Comparison of ENCODE assay signal across 8 cellular contexts in genomic region chr2:42360890-42361727, GRCh38. TPM values are rescaled to one million over a fixed set of nuclear protein-coding genes. Genes with fewer than 3 reads are reported as not detected.
DNase-seq lines count a peak whose midpoint lies in the region; ATAC-seq and TF ChIP-seq lines count a peak whose summit lies in the region.

A gene with protein sequence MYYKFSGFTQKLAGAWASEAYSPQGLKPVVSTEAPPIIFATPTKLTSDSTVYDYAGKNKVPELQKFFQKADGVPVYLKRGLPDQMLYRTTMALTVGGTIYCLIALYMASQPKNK (minus strand): TSS chr2:42361217. CDS start chr2:42361161, 56 bp downstream.

- H3K36me3 Mint-ChIP-seq in activated naive CD4-positive, alpha-beta T cell treated with anti-CD3 and anti-CD28 coated beads, Interleukin-2, amount 50 U/mL, for 72 hours: peaks cover 13 to 18% of the 10 kb centered on the region in 2 donors

- peak within 1 kb of the TSS; percentile 85 to 99 for H3K27ac ChIP-seq in testis

- no peak for TF ChIP-seq POLR2A in testis (IDR thresholded peaks at IDR 0.05)

- peak within 1 kb of the TSS; percentile 95 to 97 for H3K27ac Mint-ChIP-seq in activated naive CD4-positive, alpha-beta T cell treated with anti-CD3 and anti-CD28 coated beads, Interleukin-2, amount 50 U/mL, for 72 hours

- intact Hi-C loops in testis (cut with DNase I; ENCODE audit: low total_unique reads): no loop called here

- WGBS in testis, 2 donors: 0% methylated on average over 15 to 60 of the region's 61 CpGs

- H3K27me3 ChIP-seq in testis: no peaks in the 10 kb centered on the region

- peak within 1 kb of the TSS; percentile 91 to 100 for H3K4me3 ChIP-seq in testis

- TF ChIP-seq CTCF in GM10266 (IDR thresholded peaks at IDR 0.05; ENCODE audit: control insufficient read depth, insufficient read depth, low read depth, missing control alignments): peak; percentile 52
- no peak for TF ChIP-seq CTCF in omental fat pad (IDR thresholded peaks at IDR 0.05)
- peak in 1 of 3 experiments; percentile 16 for TF ChIP-seq CTCF in testis (IDR thresholded peaks at IDR 0.05)

- DNase-seq in GM10266 (ENCODE audit: extremely low spot score) (peak; percentile 92), NCI-H1092 treated with DMSO at 0.1 percent for 48 hours (lab: John Stamatoyannopoulos, UW) (peak; percentile 91), SKM-1 (lab: John Stamatoyannopoulos, UW; ENCODE audit: unreplicated experiment) (peak; percentile 96), glomerular endothelial cell (ENCODE audit: extremely low read depth, low read depth, low spot score) (peak; percentile 93), omental fat pad (ENCODE audit: low spot score) (peak; percentile 87), testis (peak; percentile 98)
- peak; percentile 91 to 96 for DNase-seq in activated naive CD4-positive, alpha-beta T cell treated with anti-CD3 and anti-CD28 coated beads, Interleukin-2, amount 50 U/mL, for 72 hours (ENCODE audit: low spot score in 2 of 2)

- H3K9me3 Mint-ChIP-seq in activated naive CD4-positive, alpha-beta T cell treated with anti-CD3 and anti-CD28 coated beads, Interleukin-2, amount 50 U/mL, for 72 hours: no peaks in the 10 kb centered on the region

- H3K4me1 ChIP-seq in testis: peaks cover 24% of the 10 kb centered on the region

- ATAC-seq in HG02610 (IDR thresholded peaks at IDR 0.05; ENCODE audit: unreplicated experiment) (peak; percentile 93), omental fat pad (ENCODE audit: low FRiP score) (peak; percentile 99)
- peak; percentile 91 to 95 for ATAC-seq in activated naive CD4-positive, alpha-beta T cell treated with anti-CD3 and anti-CD28 coated beads, Interleukin-2, amount 50 U/mL, for 72 hours

- H3K9me3 ChIP-seq in testis: no peaks in the 10 kb centered on the region

- no peaks in the 10 kb centered on the region for H3K36me3 ChIP-seq in testis (ENCODE audit: low read depth, missing control alignments)

RNA-seq across cellular contexts. Expression of the gene that starts here (rescaled TPM):
- total RNA-seq in activated naive CD4-positive, alpha-beta T cell treated with anti-CD3 and anti-CD28 coated beads, Interleukin-2, amount 50 U/mL, for 72 hours: 100 to 1,000 TPM in 1 of 2 donors, 10 to 100 TPM in 1; 82.8 to 122 TPM
- 147 and 201 TPM in 2 replicates for total RNA-seq in glomerular endothelial cell
- 100 to 1,000 TPM; 108 to 152 (median 126) TPM for total RNA-seq in omental fat pad
- total RNA-seq in testis: 100 to 1,000 TPM; 134 to 142 TPM
- 143 TPM for polyA plus RNA-seq in testis (ENCODE audit: insufficient read depth, low read depth, low replicate concordance)

Comparison
In these comparisons a context has a peak if more than half of its experiments do, and no peak if none do; other contexts are left out.
1. Peak in every context shown above with its lines: DNase-seq, ATAC-seq, H3K4me3 ChIP-seq and H3K27ac ChIP-seq.